ENCODE assay signal across 20 cellular contexts in the genomic region with DNA sequence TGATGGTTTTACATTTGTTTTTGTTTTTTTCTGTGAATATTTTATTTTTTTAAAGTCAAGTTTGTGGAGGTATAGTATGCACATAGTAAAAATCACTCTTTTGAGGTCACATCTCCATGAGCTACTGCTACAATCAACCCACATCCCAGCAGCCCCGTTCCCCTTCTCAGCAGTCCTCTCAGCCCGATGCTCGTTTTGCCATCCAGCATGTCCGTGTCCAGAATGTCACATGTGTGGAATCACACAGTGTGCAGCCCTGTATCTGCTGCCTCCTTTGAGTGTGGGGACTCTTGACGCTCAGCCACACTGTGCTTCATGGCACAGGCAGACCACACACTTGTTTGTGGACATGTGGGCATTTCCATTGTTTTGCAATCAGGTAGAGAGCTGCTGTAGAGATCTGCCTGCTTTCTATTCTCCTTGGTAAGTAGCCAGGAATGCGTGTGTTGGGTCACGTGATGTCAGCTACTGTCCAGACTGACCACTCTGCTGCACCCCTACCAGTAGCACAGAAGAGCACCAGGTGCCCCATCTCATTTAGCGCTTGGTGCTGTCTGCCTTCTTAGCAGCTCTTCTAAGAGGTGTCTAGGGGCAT.
A peak's percentile ranks its signal among the peaks of the same experiment; 100 is the strongest.
DNase-seq lines count a peak whose midpoint lies in the region; ATAC-seq and TF ChIP-seq lines count a peak whose summit lies in the region.
"Had no signal": no experiment of that assay in that cellular context is flagged by ENCODE, and none has a peak within 500 bp of the region (broad histone marks: within the 10 kb centered on the region; RNA-seq: fewer than 3 reads in every experiment).

No MANE protein-coding gene starts in this region.

- TF ChIP-seq CTCF in left ventricle myocardium inferior (IDR thresholded peaks at IDR 0.05; ENCODE audit: borderline replicate concordance), result no peak

- no peaks in the 10 kb centered on the region for H3K9me3 Mint-ChIP-seq in activated T-helper 17 cell treated with anti-CD3 and anti-CD28 coated beads, Interleukin-2, amount 50 U/mL, for 72 hours
- H3K9me3 Mint-ChIP-seq in stimulated activated naive B cell treated with anti-CD40 and anti-IgM and Interleukin-4, amounts not matched to agents 10 μg/mL and 1 μg/mL and 100 μg/mL, for 72 hours, result no peaks in the 10 kb centered on the region
- H3K9me3 Mint-ChIP-seq: activated B cell treated with CpG ODN at 0.5 μM for 24 hours; activated naive CD8-positive, alpha-beta T cell treated with anti-CD3 and anti-CD28 coated beads, Interleukin-2, amount 10 ng/mL, durations not matched to agents 7 days and 5 days; central memory CD8-positive, alpha-beta T cell had no signal

- DNase-seq in Right ventricle myocardium superior (no peak), left ventricle myocardium inferior (no peak), iris pigment epithelial cell (ENCODE audit: low read depth) (peak; percentile 74)
- DNase-seq in stimulated activated naive B cell treated with anti-CD40 and anti-IgM and Interleukin-4, amounts not matched to agents 10 μg/mL and 1 μg/mL and 100 μg/mL, for 72 hours, result no peak
- DNase-seq: ACHN; activated B cell treated with CpG ODN at 0.5 μM for 24 hours; activated naive CD8-positive, alpha-beta T cell treated with anti-CD3 and anti-CD28 coated beads, Interleukin-2, amount 10 ng/mL, durations not matched to agents 7 days and 5 days; GF-D8; MM.1S; NCI-H2171; OCI-M1; stomach; SW 1271 had no signal

- H3K27ac Mint-ChIP-seq in activated T-helper 17 cell treated with anti-CD3 and anti-CD28 coated beads, Interleukin-2, amount 50 U/mL, for 72 hours, result peak overlapping the region; percentile 9
- H3K27ac Mint-ChIP-seq in stimulated activated naive B cell treated with anti-CD40 and anti-IgM and Interleukin-4, amounts not matched to agents 10 μg/mL and 1 μg/mL and 100 μg/mL, for 72 hours, result peak overlapping the region; percentile 20
- H3K27ac Mint-ChIP-seq: activated B cell treated with CpG ODN at 0.5 μM for 24 hours; activated naive CD8-positive, alpha-beta T cell treated with anti-CD3 and anti-CD28 coated beads, Interleukin-2, amount 10 ng/mL, durations not matched to agents 7 days and 5 days had no signal

- H3K36me3 ChIP-seq in left ventricle myocardium inferior, result peaks cover 17% of the 10 kb centered on the region

- H3K4me3 ChIP-seq in left ventricle myocardium inferior, result no peak overlapping the region
- H3K4me3 ChIP-seq: smooth muscle cell, stomach had no signal

- H3K4me3 Mint-ChIP-seq in activated T-helper 17 cell treated with anti-CD3 and anti-CD28 coated beads, Interleukin-2, amount 50 U/mL, for 72 hours, result no peak overlapping the region
- H3K4me3 Mint-ChIP-seq in stimulated activated naive B cell treated with anti-CD40 and anti-IgM and Interleukin-4, amounts not matched to agents 10 μg/mL and 1 μg/mL and 100 μg/mL, for 72 hours, result no peak overlapping the region
- H3K4me3 Mint-ChIP-seq: activated B cell treated with CpG ODN at 0.5 μM for 24 hours; activated naive CD8-positive, alpha-beta T cell treated with anti-CD3 and anti-CD28 coated beads, Interleukin-2, amount 10 ng/mL, durations not matched to agents 7 days and 5 days; central memory CD8-positive, alpha-beta T cell had no signal

- H3K27me3 Mint-ChIP-seq in activated T-helper 17 cell treated with anti-CD3 and anti-CD28 coated beads, Interleukin-2, amount 50 U/mL, for 72 hours, result no peaks in the 10 kb centered on the region
- H3K27me3 Mint-ChIP-seq in stimulated activated naive B cell treated with anti-CD40 and anti-IgM and Interleukin-4, amounts not matched to agents 10 μg/mL and 1 μg/mL and 100 μg/mL, for 72 hours, result no peaks in the 10 kb centered on the region
- H3K27me3 Mint-ChIP-seq: activated B cell treated with CpG ODN at 0.5 μM for 24 hours; activated naive CD8-positive, alpha-beta T cell treated with anti-CD3 and anti-CD28 coated beads, Interleukin-2, amount 10 ng/mL, durations not matched to agents 7 days and 5 days; central memory CD8-positive, alpha-beta T cell had no signal

- no peaks in the 10 kb centered on the region for H3K4me1 Mint-ChIP-seq in activated T-helper 17 cell treated with anti-CD3 and anti-CD28 coated beads, Interleukin-2, amount 50 U/mL, for 72 hours
- peaks cover 5 to 12% of the 10 kb centered on the region in 2 donors for H3K4me1 Mint-ChIP-seq in stimulated activated naive B cell treated with anti-CD40 and anti-IgM and Interleukin-4, amounts not matched to agents 10 μg/mL and 1 μg/mL and 100 μg/mL, for 72 hours
- H3K4me1 Mint-ChIP-seq: activated naive CD8-positive, alpha-beta T cell treated with anti-CD3 and anti-CD28 coated beads, Interleukin-2, amount 10 ng/mL, durations not matched to agents 7 days and 5 days had no signal

- no peak overlapping the region for H3K27ac ChIP-seq in left ventricle myocardium inferior (replicated peaks)
- H3K27ac ChIP-seq: stomach had no signal

- H3K9me3 ChIP-seq in left ventricle myocardium inferior (replicated peaks), result no peaks in the 10 kb centered on the region
- H3K9me3 ChIP-seq: stomach had no signal

- peaks cover 64% of the 10 kb centered on the region for H3K36me3 Mint-ChIP-seq in activated T-helper 17 cell treated with anti-CD3 and anti-CD28 coated beads, Interleukin-2, amount 50 U/mL, for 72 hours (ENCODE audit: low read depth)
- H3K36me3 Mint-ChIP-seq in stimulated activated naive B cell treated with anti-CD40 and anti-IgM and Interleukin-4, amounts not matched to agents 10 μg/mL and 1 μg/mL and 100 μg/mL, for 72 hours, result peaks cover 21 to 70% of the 10 kb centered on the region in 2 donors

- ATAC-seq in Right ventricle myocardium superior (ENCODE audit: poor library complexity), result peak; percentile 22
- no peak for ATAC-seq in activated T-helper 17 cell treated with anti-CD3 and anti-CD28 coated beads, Interleukin-2, amount 50 U/mL, for 72 hours (replicated peaks)
- ATAC-seq in stimulated activated naive B cell treated with anti-CD40 and anti-IgM and Interleukin-4, amounts not matched to agents 10 μg/mL and 1 μg/mL and 100 μg/mL, for 72 hours (replicated peaks), result no peak
- ATAC-seq in HG03097 (IDR thresholded peaks at IDR 0.05; ENCODE audit: low FRiP score, unreplicated experiment), result no peak
- ATAC-seq in GM18868 (IDR thresholded peaks at IDR 0.05; ENCODE audit: unreplicated experiment), result no peak
- ATAC-seq in GM21723 (IDR thresholded peaks at IDR 0.05; ENCODE audit: unreplicated experiment), result no peak
- ATAC-seq: esophagus mucosa had no signal

- H3K27me3 ChIP-seq in left ventricle myocardium inferior (ENCODE audit: low read depth), result no peaks in the 10 kb centered on the region
- H3K27me3 ChIP-seq: stomach had no signal

- H3K4me1 ChIP-seq in left ventricle myocardium inferior, result peaks cover 33% of the 10 kb centered on the region

- intact Hi-C loops in Right ventricle myocardium superior (cut with DNase I), result no loop called here
- intact Hi-C loops in left ventricle myocardium inferior (cut with micrococcal nuclease), result loop anchor here (10.0 kb wide), 1 partner anchor 78 kb away; no protein-coding TSS in a partner anchor
